In the genomic region with DNA sequence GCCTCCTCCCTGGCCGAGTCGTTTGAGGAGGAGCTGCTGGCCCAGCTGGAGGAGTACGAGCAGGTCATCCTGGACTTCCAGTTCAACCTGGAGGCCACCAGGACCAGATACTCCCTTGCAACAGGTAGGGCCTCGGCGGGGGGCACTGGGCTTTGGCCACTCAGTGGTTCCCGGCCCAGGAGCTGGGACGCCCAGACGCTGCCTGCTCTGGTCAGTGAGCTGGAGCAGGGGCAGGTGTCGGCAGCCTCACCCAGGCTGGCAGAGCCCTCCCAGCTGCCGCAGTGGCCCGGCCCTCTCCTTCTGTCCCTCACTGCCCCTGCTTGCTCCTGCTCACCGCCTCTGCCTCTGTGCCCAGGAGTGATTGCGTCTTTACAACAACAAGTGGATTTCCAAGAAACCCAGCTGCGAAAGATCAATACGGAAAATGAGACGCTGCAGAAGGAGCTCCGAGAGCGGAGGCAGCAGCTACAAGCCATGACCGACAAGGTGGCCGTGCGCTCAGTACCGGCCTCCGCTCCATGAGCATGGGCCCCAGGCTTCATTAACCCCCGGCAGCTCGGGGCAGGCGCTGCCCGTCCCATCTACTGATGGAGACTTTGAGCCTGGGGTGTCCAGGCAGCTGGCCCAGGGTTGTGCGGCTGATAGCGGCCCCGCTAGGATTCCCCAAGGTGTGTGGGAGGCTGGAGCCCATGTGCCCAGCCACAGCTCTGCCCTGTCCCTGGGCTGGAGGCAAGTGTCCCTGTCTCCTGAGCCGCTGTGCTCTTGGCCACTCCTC, we compare ENCODE assay signal across 24 cellular contexts. TPM values are rescaled to one million over a fixed set of nuclear protein-coding genes. Genes with fewer than 3 reads are reported as not detected.
DNase-seq lines count a peak whose midpoint lies in the region; ATAC-seq, FAIRE-seq and TF ChIP-seq lines count a peak whose summit lies in the region.
"Had no signal": no experiment of that assay in that cellular context is flagged by ENCODE, and none has a peak within 500 bp of the region (broad histone marks: within the 10 kb centered on the region; RNA-seq: fewer than 3 reads in every experiment).

No MANE protein-coding gene starts in this region.

- no peak for FAIRE-seq in kidney (lab: Jason Lieb, UNC)
- FAIRE-seq: D721Med had no signal

- intact Hi-C loops in kidney (cut with DNase I) (no loop called here), left colon (cut with DNase I, micrococcal nuclease) (no loop called here), gastrocnemius medialis (cut with DNase I; ENCODE audit: low total_unique reads) (no loop called here)

- DNase-seq in Daoy (ENCODE audit: low read depth): peak; percentile 1
- DNase-seq in NCI-H2227 (lab: John Stamatoyannopoulos, UW; ENCODE audit: unreplicated experiment): peak; percentile 71
- DNase-seq in kidney: peak; percentile 70
- DNase-seq in osteoblast (ENCODE audit: insufficient read length, low spot score, missing footprints): peak; percentile 60
- DNase-seq in left colon: no peak
- no peak for DNase-seq in activated T-cell treated with anti-CD3 and anti-CD28 coated beads, Interleukin-2, amount 50 U/mL, for 1 hour
- no peak for DNase-seq in gastrocnemius medialis
- DNase-seq: BE2C, DMS79, GM23248, NCI-H1092 treated with DMSO at 0.1 percent for 48 hours, NCI-H1436 treated with DMSO at 0.1 percent for 48 hours, NCI-H2029, NCI-H2171 treated with DMSO at 0.1 percent for 48 hours, NCI-H69, PC-9 had no signal

- H3K79me2 ChIP-seq in osteoblast (ENCODE audit: insufficient read depth, low read length): no peaks in the 10 kb centered on the region

- H3K9ac ChIP-seq in kidney (ENCODE audit: low read length in 2 of 2): no peak overlapping the region
- H3K9ac ChIP-seq: GM23248, KMS-11 had no signal

- H3K4me3 ChIP-seq in kidney (ENCODE audit: low read length in 2 of 2): no peak overlapping the region
- H3K4me3 ChIP-seq in osteoblast (ENCODE audit: insufficient read depth, low read length): no peak overlapping the region
- no peak overlapping the region for H3K4me3 ChIP-seq in gastrocnemius medialis
- H3K4me3 ChIP-seq: GM23248, HAP-1, PC-9 had no signal

- no peaks in the 10 kb centered on the region for H4K20me1 ChIP-seq in osteoblast (ENCODE audit: insufficient read depth, low read length)

- H3K9me3 ChIP-seq in kidney (ENCODE audit: control insufficient read depth in 1 of 2, low read length in 2 of 2): no peaks in the 10 kb centered on the region
- no peaks in the 10 kb centered on the region for H3K9me3 ChIP-seq in osteoblast (ENCODE audit: low read depth, low read length)
- H3K9me3 ChIP-seq in gastrocnemius medialis: no peaks in the 10 kb centered on the region
- H3K9me3 ChIP-seq: BE2C had no signal

- no peak overlapping the region for H2AFZ ChIP-seq in osteoblast (ENCODE audit: low read length)
- H2AFZ ChIP-seq: GM23248, PC-9 had no signal

- no peaks in the 10 kb centered on the region for H3K4me1 ChIP-seq in kidney (ENCODE audit: control insufficient read depth in 1 of 2, insufficient read depth in 1 of 2, low read depth in 1 of 2, low read length in 2 of 2)
- H3K4me1 ChIP-seq in osteoblast (ENCODE audit: insufficient read depth, low read length): no peaks in the 10 kb centered on the region
- peaks cover 0 to 3% of the 10 kb centered on the region in 2 donors for H3K4me1 ChIP-seq in gastrocnemius medialis
- H3K4me1 ChIP-seq: BE2C, HAP-1 had no signal

- H3K27me3 ChIP-seq in osteoblast (ENCODE audit: insufficient read depth, low read length): peaks cover 9% of the 10 kb centered on the region
- no peaks in the 10 kb centered on the region for H3K27me3 ChIP-seq in gastrocnemius medialis

- no peak for ATAC-seq in left colon
- no peak for ATAC-seq in gastrocnemius medialis
- ATAC-seq: SK-N-SH treated with all-trans-retinoic acid at 6 μM for 48 hours had no signal

- TF ChIP-seq CTCF in kidney (IDR thresholded peaks at IDR 0.05; ENCODE audit: borderline replicate concordance, extremely low read depth, insufficient read depth): no peak
- TF ChIP-seq CTCF in osteoblast (IDR thresholded peaks at IDR 0.05; ENCODE audit: extremely low read depth, low read depth, low read length): no peak
- TF ChIP-seq CTCF in gastrocnemius medialis (IDR thresholded peaks at IDR 0.05 in 4 of 5, conservative IDR thresholded peaks at IDR 0.05 in 1 of 5): no peak

- TF ChIP-seq POLR2A in gastrocnemius medialis (IDR thresholded peaks at IDR 0.05): no peak

- in situ Hi-C loops in gastrocnemius medialis (cut with MboI; ENCODE audit: low sequenced_read_pairs in 4 of 4): no loop called here

- H3K27ac ChIP-seq in kidney (ENCODE audit: low read depth in 2 of 2, low read length in 2 of 2) (no peak overlapping the region), osteoblast (ENCODE audit: low read depth, low read length) (no peak overlapping the region), gastrocnemius medialis (no peak overlapping the region)
- H3K27ac ChIP-seq: GM23248, KMS-11, PC-9, RWPE1 had no signal

- no peaks in the 10 kb centered on the region for H3K36me3 ChIP-seq in kidney (ENCODE audit: control insufficient read depth in 1 of 2, insufficient read depth in 2 of 2, low read length in 2 of 2)
- H3K36me3 ChIP-seq in osteoblast (ENCODE audit: insufficient read depth, low read length): no peaks in the 10 kb centered on the region
- no peaks in the 10 kb centered on the region for H3K36me3 ChIP-seq in gastrocnemius medialis
- H3K36me3 ChIP-seq: BE2C, HAP-1 had no signal

- no peak overlapping the region for H3K4me2 ChIP-seq in osteoblast (ENCODE audit: insufficient read depth, low read length)
- H3K4me2 ChIP-seq: KMS-11, PC-9 had no signal

RNA-seq across cellular contexts. Expression of gene SMIM1, which starts 9.0 kb away (rescaled TPM):
- total RNA-seq in Daoy (2014; rRNA removed; shearing (Covaris generic)): not detected in 2 replicates
- 7.0 TPM for total RNA-seq in kidney
- 49.5 TPM for polyA plus RNA-seq in kidney (ENCODE audit: insufficient read depth, low read depth, low replicate concordance)
- not detected in 2 replicates for total RNA-seq in osteoblast
- 1 to 10 TPM; 1.8 to 4.6 TPM for total RNA-seq in left colon
- 1 to 10 TPM in 2 of 4 donors, not detected in 2; 1.4 to 3.7 TPM for total RNA-seq in gastrocnemius medialis
- total RNA-seq: GM23248, NCI-H460 had no signal
- polyA plus RNA-seq: GM23248 had no signal

RNA-seq across cellular contexts. Expression of gene CCDC27, which starts 11.3 kb away (rescaled TPM):
- total RNA-seq in Daoy (2014; rRNA removed; shearing (Covaris generic)): not detected in 2 replicates
- total RNA-seq in kidney: not detected
- not detected for polyA plus RNA-seq in kidney (ENCODE audit: insufficient read depth, low read depth, low replicate concordance)
- total RNA-seq in osteoblast: not detected in 2 replicates
- total RNA-seq in left colon: not detected
- total RNA-seq in gastrocnemius medialis: under 1 TPM in 1 of 4 donors, not detected in 3; 0.09 TPM
- total RNA-seq: A673, GM23248, HT1080, NCI-H460, PC-9 had no signal
- polyA plus RNA-seq: GM23248 had no signal

RNA-seq across cellular contexts. Expression of gene LRRC47, which starts 32.8 kb away (rescaled TPM):
- 60.2 and 62.6 TPM in 2 replicates for total RNA-seq in Daoy (2014; rRNA removed; shearing (Covaris generic))
- 42.4 TPM for total RNA-seq in kidney
- 28.8 TPM for polyA plus RNA-seq in kidney (ENCODE audit: insufficient read depth, low read depth, low replicate concordance)
- 24.5 and 30.0 TPM in 2 replicates for total RNA-seq in osteoblast
- total RNA-seq in left colon: 10 to 100 TPM; 35.1 to 41.5 TPM
- 10 to 100 TPM; 64.2 to 97.2 (median 89.9) TPM for total RNA-seq in gastrocnemius medialis

Comparison
In these comparisons a context has a peak if more than half of its experiments do, and no peak if none do; other contexts are left out.
1. DNase-seq: peak in Daoy (single experiment), NCI-H2227 (single experiment), kidney (single experiment) and osteoblast (single experiment); none in left colon (0 of 2), activated T-cell treated with anti-CD3 and anti-CD28 coated beads, Interleukin-2, amount 50 U/mL, for 1 hour (single experiment) and gastrocnemius medialis (0 of 2).